1 cellular context compared by ENCODE assay signal in the genomic region with DNA sequence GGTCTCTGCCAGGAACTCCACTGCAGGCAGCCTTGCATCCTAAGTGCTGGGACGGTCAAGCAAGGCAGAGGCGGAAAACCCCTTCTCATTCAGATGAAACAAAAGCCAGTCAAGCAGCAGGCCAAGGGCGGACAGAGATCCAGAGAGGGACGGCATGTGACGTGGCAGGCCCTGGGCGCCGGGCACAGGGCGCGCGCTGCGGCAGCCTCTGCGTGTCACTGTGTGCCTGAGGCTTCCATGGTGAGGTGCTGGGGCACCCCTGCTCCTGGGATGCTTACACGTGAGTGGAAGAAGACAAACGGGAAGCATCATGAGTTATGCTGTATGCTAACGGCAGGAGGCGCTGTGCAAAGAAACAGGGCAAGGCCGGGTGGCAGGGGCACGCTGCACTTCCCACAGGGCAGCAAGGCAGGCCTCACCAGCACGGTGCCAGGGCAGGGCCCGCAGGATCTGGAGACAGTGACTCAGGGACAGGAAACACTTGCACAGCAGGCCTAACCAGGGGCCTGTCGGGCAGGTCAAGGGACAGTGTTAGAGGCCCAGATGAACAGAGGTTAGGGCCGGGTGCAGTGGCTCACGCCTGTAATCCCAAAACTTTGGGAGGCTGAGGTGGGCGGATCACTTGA.
TF ChIP-seq lines count a peak whose summit lies in the region.

No MANE protein-coding gene starts in this region.

TF ChIP-seq in H1, 55 proteins besides CTCF, POLR2A, EP300 and RAD21:
- no peak for TF ChIP-seq CBX5 (IDR thresholded peaks at IDR 0.05; ENCODE audit: low read depth, low read length)
- TF ChIP-seq MAFK (IDR thresholded peaks at IDR 0.05; ENCODE audit: low read depth, low read length), result no peak
- TF ChIP-seq CTBP2 (IDR thresholded peaks at IDR 0.05; ENCODE audit: borderline replicate concordance, insufficient read depth, insufficient read length, low read length), result no peak
- TF ChIP-seq GABPA (IDR thresholded peaks at IDR 0.05; ENCODE audit: borderline replicate concordance, insufficient read depth, low read length), result peak; percentile 49; the same call in 1 of the 2 replicates
- no peak for TF ChIP-seq BRCA1 (IDR thresholded peaks at IDR 0.05; ENCODE audit: low read depth, low read length)
- no peak for TF ChIP-seq GTF2F1 (IDR thresholded peaks at IDR 0.05; ENCODE audit: borderline replicate concordance, low read depth, low read length)
- no peak for TF ChIP-seq SAP30 (IDR thresholded peaks at IDR 0.05; ENCODE audit: insufficient read depth, insufficient replicate concordance, low read length)
- peak; percentile 21; the same call in 1 of the 2 replicates for TF ChIP-seq TEAD4 (IDR thresholded peaks at IDR 0.05; ENCODE audit: low read depth, low read length)
- TF ChIP-seq ZNF274 (IDR thresholded peaks at IDR 0.05; ENCODE audit: borderline replicate concordance, extremely low read depth, low read length), result no peak
- TF ChIP-seq, protein P1, sequence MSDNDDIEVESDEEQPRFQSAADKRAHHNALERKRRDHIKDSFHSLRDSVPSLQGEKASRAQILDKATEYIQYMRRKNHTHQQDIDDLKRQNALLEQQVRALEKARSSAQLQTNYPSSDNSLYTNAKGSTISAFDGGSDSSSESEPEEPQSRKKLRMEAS (IDR thresholded peaks at IDR 0.05), result peak; percentile 46; the same call in 1 of the 2 replicates
- no peak for TF ChIP-seq SP4 (IDR thresholded peaks at IDR 0.05; ENCODE audit: low read length)
TF ChIP-seq in H1: peak in this region for 3.
